ENCODE assay signal across 28 cellular contexts in genomic region chr12:852864-853263, GRCh38.
DNase-seq lines count a peak whose midpoint lies in the region; ATAC-seq and TF ChIP-seq lines count a peak whose summit lies in the region.
"Had no signal": no experiment of that assay in that cellular context is flagged by ENCODE, and none has a peak within 500 bp of the region (broad histone marks: within the 10 kb centered on the region; RNA-seq: fewer than 3 reads in every experiment).

No MANE protein-coding gene starts in this region.

- H3K4me3 Mint-ChIP-seq in T-cell: no peak overlapping the region
- H3K4me3 Mint-ChIP-seq in stimulated activated effector memory CD8-positive, alpha-beta T cell treated with anti-CD3 and anti-CD28 coated beads, Interleukin-12 subunit alpha, Interleukin-12 subunit beta, amount 100 ng/mL, for 72 hours: no peak overlapping the region
- H3K4me3 Mint-ChIP-seq: activated T-cell treated with anti-CD3 and anti-CD28 coated beads, Interleukin-2, amount 50 U/mL, for 4 hours; natural killer cell treated with Interleukin-12 subunit alpha and Interleukin-12 subunit beta and Interleukin-15 and Interleukin-18, amount 100 ng/mL, for 72 hours had no signal

- H3K36me3 ChIP-seq in cardiac muscle cell: peaks cover 10% of the 10 kb centered on the region
- H3K36me3 ChIP-seq: ascending aorta, pancreas had no signal

- H3K4me1 ChIP-seq in cardiac muscle cell (ENCODE audit: low read depth) (peaks cover 10% of the 10 kb centered on the region), foreskin keratinocyte (peaks cover 45% of the 10 kb centered on the region)

- H3K27me3 ChIP-seq in cardiac muscle cell (no peaks in the 10 kb centered on the region), foreskin keratinocyte (no peaks in the 10 kb centered on the region)
- H3K27me3 ChIP-seq: ascending aorta; BLaER1 treated with 17β-estradiol and CSF1 and Interleukin-3, amounts not matched to agents 10 nM and 100 nM; pancreas; tibial nerve had no signal

- peaks cover 27 to 56% (median 49%) of the 10 kb centered on the region in 3 donors for H3K4me1 Mint-ChIP-seq in T-cell
- peaks cover 29% of the 10 kb centered on the region for H3K4me1 Mint-ChIP-seq in stimulated activated effector memory CD8-positive, alpha-beta T cell treated with anti-CD3 and anti-CD28 coated beads, Interleukin-12 subunit alpha, Interleukin-12 subunit beta, amount 100 ng/mL, for 72 hours

- H3K27ac Mint-ChIP-seq in T-cell: peak overlapping the region; percentile 1 to 68
- peak overlapping the region; percentile 15 for H3K27ac Mint-ChIP-seq in stimulated activated effector memory CD8-positive, alpha-beta T cell treated with anti-CD3 and anti-CD28 coated beads, Interleukin-12 subunit alpha, Interleukin-12 subunit beta, amount 100 ng/mL, for 72 hours
- H3K27ac Mint-ChIP-seq: natural killer cell treated with Interleukin-12 subunit alpha and Interleukin-12 subunit beta and Interleukin-15 and Interleukin-18, amount 100 ng/mL, for 72 hours had no signal

- peak overlapping the region; percentile 45 for H3K27ac ChIP-seq in cardiac muscle cell
- peak overlapping the region; percentile 82 for H3K27ac ChIP-seq in foreskin keratinocyte
- H3K27ac ChIP-seq in substantia nigra (ENCODE audit: low read depth, low read length, poor library complexity, severe bottlenecking): no peak overlapping the region
- H3K27ac ChIP-seq: ascending aorta; BLaER1 treated with 17β-estradiol and CSF1 and Interleukin-3, amounts not matched to agents 10 nM and 100 nM; pancreas had no signal

- CTCF ChIA-PET in T-cell (lab: Charles Lee) (interaction anchor here in 1 of 2 donors (0.8 to 1.0 kb wide), 2 partner anchors 12 to 548 kb away, joined by 3 read pairs; no protein-coding TSS in a partner anchor), GM10248 (lab: Yijun Ruan, JAX) (interaction anchor here (0.9 to 2.1 kb wide), 7 partner anchors 9 to 277 kb away, joined by 3 to 7 read pairs (median 3); no protein-coding TSS in a partner anchor)

- ATAC-seq in Right ventricle myocardium superior (ENCODE audit: poor library complexity) (no peak), T-cell (replicated peaks in 1 of 4) (no peak), foreskin keratinocyte (no peak)
- ATAC-seq in stimulated activated effector memory CD8-positive, alpha-beta T cell treated with anti-CD3 and anti-CD28 coated beads, Interleukin-12 subunit alpha, Interleukin-12 subunit beta, amount 100 ng/mL, for 72 hours: no peak
- ATAC-seq: activated CD4-positive, CD25-positive, alpha-beta regulatory T cell treated with anti-CD3 and anti-CD28 coated beads, Interleukin-2, amount 50 U/mL, for 24 hours; activated T-cell treated with anti-CD3 and anti-CD28 coated beads, Interleukin-2, amount 50 U/mL, for 4 hours; natural killer cell treated with Interleukin-12 subunit alpha and Interleukin-12 subunit beta and Interleukin-15 and Interleukin-18, amount 100 ng/mL, for 72 hours; pancreas had no signal

- no peak overlapping the region for H3K4me3 ChIP-seq in cardiac muscle cell
- H3K4me3 ChIP-seq: ascending aorta; BLaER1 treated with 17β-estradiol and CSF1 and Interleukin-3, amounts not matched to agents 10 nM and 100 nM; left ventricle myocardium inferior; pancreas; tibial nerve had no signal

- DNase-seq in cardiac muscle cell (ENCODE audit: low read depth in 1 of 2, low spot score in 1 of 2) (no peak), Right ventricle myocardium superior (no peak), T-cell (no peak), foreskin keratinocyte (no peak), islet precursor cell (no peak), substantia nigra (lab: John Stamatoyannopoulos, UW) (no peak), GM10248 (ENCODE audit: extremely low spot score) (no peak)
- no peak for DNase-seq in stimulated activated effector memory CD8-positive, alpha-beta T cell treated with anti-CD3 and anti-CD28 coated beads, Interleukin-12 subunit alpha, Interleukin-12 subunit beta, amount 100 ng/mL, for 72 hours (ENCODE audit: low spot score in 2 of 2)
- DNase-seq: activated naive CD4-positive, alpha-beta T cell treated with anti-CD3 and anti-CD28 coated beads, Interleukin-2, amount 50 U/mL, for 16 hours; activated T-cell treated with anti-CD3 and anti-CD28 coated beads, Interleukin-2, amount 50 U/mL, for 4 hours; central memory CD4-positive, alpha-beta T cell; EL; H7; IMR-90; left ventricle myocardium inferior; NCI-H1105 treated with DMSO at 0.1 percent for 48 hours; NCI-H2081; pancreas; right cardiac atrium; SHP77; stimulated activated CD4-positive, alpha-beta T cell treated with anti-CD3 and anti-CD28 coated beads, Interleukin-12 subunit alpha, Interleukin-12 subunit beta, amount 100 ng/mL, for 4 hours; stimulated activated CD4-positive, alpha-beta T cell treated with anti-CD3 and anti-CD28 coated beads, Interleukin-4, amount 100 ng/mL, for 24 hours; stimulated activated naive CD4-positive, alpha-beta T cell had no signal

- H3K9me3 Mint-ChIP-seq in T-cell: peaks cover 0 to 7% (median 0%) of the 10 kb centered on the region in 3 donors
- no peaks in the 10 kb centered on the region for H3K9me3 Mint-ChIP-seq in stimulated activated effector memory CD8-positive, alpha-beta T cell treated with anti-CD3 and anti-CD28 coated beads, Interleukin-12 subunit alpha, Interleukin-12 subunit beta, amount 100 ng/mL, for 72 hours
- H3K9me3 Mint-ChIP-seq: activated T-cell treated with anti-CD3 and anti-CD28 coated beads, Interleukin-2, amount 50 U/mL, for 4 hours; natural killer cell treated with Interleukin-12 subunit alpha and Interleukin-12 subunit beta and Interleukin-15 and Interleukin-18, amount 100 ng/mL, for 72 hours had no signal

- H3K27me3 Mint-ChIP-seq in T-cell: no peaks in the 10 kb centered on the region
- H3K27me3 Mint-ChIP-seq: natural killer cell treated with Interleukin-12 subunit alpha and Interleukin-12 subunit beta and Interleukin-15 and Interleukin-18, amount 100 ng/mL, for 72 hours had no signal

- POLR2A ChIA-PET in T-cell (lab: Charles Lee): no interaction called here
- POLR2A ChIA-PET in GM10248 (lab: Yijun Ruan, JAX): no interaction called here

- H3K9me3 ChIP-seq in cardiac muscle cell (ENCODE audit: low read depth): no peaks in the 10 kb centered on the region
- H3K9me3 ChIP-seq: ascending aorta, left ventricle myocardium inferior, pancreas, tibial nerve had no signal

- intact Hi-C loops in Right ventricle myocardium superior (cut with DNase I): no loop called here

- H3K36me3 Mint-ChIP-seq in T-cell: peaks cover 33% of the 10 kb centered on the region
- H3K36me3 Mint-ChIP-seq in stimulated activated effector memory CD8-positive, alpha-beta T cell treated with anti-CD3 and anti-CD28 coated beads, Interleukin-12 subunit alpha, Interleukin-12 subunit beta, amount 100 ng/mL, for 72 hours: peaks cover 23% of the 10 kb centered on the region

- TF ChIP-seq CTCF in cardiac muscle cell (IDR thresholded peaks at IDR 0.05; ENCODE audit: low read depth, low read length) (no peak), foreskin keratinocyte (conservative IDR thresholded peaks at IDR 0.05) (no peak), GM10248 (IDR thresholded peaks at IDR 0.05; ENCODE audit: control extremely low read depth, extremely low read depth, low read depth, missing control alignments) (no peak)
